ENCODE assay signal across 1 cellular context in the genomic region with DNA sequence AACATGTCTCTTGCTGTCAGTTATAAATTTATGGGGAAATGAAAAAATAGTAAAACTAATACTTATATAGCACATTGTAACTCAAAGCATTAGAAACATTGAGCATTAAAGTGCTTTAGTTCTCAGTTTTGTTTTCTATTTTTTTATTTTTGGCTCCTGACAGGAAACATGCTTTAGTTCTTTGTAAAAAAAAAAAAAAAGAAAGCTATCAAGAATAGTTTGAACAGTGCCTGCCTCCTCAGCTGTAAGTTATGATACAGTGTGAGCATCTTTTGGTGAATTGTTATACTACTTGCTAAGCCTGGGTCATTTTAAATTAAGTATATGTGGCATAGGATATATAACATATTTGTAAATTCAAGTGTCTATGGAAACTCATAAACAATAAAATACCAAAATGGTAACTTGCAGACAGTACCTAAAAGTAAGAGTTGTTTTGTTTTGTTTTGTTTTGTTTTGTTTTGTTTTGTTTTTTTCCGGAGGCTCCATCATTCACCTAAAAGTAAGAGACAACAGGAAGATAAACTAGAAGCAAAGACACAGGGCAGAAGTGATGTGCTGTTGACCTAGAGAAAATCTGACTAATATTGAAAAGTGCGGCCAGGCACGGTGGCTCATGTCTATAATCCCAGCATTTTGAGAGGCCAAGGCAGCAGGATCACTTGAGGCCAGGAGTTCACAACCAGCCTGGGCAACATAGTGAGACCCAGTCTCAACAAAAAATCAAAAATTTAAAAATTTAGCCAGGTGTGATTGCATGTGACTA.
TF ChIP-seq lines count a peak whose summit lies in the region.

No MANE protein-coding gene starts in this region.

TF ChIP-seq in GM12878, 131 proteins besides CTCF, POLR2A, EP300 and RAD21:
- TF ChIP-seq, protein P1, sequence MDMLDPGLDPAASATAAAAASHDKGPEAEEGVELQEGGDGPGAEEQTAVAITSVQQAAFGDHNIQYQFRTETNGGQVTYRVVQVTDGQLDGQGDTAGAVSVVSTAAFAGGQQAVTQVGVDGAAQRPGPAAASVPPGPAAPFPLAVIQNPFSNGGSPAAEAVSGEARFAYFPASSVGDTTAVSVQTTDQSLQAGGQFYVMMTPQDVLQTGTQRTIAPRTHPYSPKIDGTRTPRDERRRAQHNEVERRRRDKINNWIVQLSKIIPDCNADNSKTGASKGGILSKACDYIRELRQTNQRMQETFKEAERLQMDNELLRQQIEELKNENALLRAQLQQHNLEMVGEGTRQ (IDR thresholded peaks at IDR 0.05; ENCODE audit: borderline replicate concordance, low read depth, low read length) = no peak
- TF ChIP-seq ZNF384 (IDR thresholded peaks at IDR 0.05; ENCODE audit: borderline replicate concordance, low read depth, low read length) (peak; percentile 82), RCOR1 (conservative IDR thresholded peaks at IDR 0.05; ENCODE audit: low read depth, low read length) (no peak), MEF2A (IDR thresholded peaks at IDR 0.05; ENCODE audit: insufficient read depth, low read depth, low read length) (peak; percentile 68), ZSCAN29 (IDR thresholded peaks at IDR 0.05) (no peak), EED (IDR thresholded peaks at IDR 0.05; ENCODE audit: low read depth) (0 out of 2 replicates have a peak, but pooled peaks have one; percentile 16), NFYA (IDR thresholded peaks at IDR 0.05; ENCODE audit: borderline replicate concordance, low read depth, low read length) (no peak), ZNF24 (IDR thresholded peaks at IDR 0.05) (no peak), SIN3A (IDR thresholded peaks at IDR 0.05; ENCODE audit: low read depth, low read length) (no peak), TCF3 (IDR thresholded peaks at IDR 0.05; ENCODE audit: borderline replicate concordance, insufficient read depth, low read depth, low read length) (no peak), NR2F1 (conservative IDR thresholded peaks at IDR 0.05) (no peak)
- TF ChIP-seq, protein P2, sequence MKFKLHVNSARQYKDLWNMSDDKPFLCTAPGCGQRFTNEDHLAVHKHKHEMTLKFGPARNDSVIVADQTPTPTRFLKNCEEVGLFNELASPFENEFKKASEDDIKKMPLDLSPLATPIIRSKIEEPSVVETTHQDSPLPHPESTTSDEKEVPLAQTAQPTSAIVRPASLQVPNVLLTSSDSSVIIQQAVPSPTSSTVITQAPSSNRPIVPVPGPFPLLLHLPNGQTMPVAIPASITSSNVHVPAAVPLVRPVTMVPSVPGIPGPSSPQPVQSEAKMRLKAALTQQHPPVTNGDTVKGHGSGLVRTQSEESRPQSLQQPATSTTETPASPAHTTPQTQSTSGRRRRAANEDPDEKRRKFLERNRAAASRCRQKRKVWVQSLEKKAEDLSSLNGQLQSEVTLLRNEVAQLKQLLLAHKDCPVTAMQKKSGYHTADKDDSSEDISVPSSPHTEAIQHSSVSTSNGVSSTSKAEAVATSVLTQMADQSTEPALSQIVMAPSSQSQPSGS (IDR thresholded peaks at IDR 0.05; ENCODE audit: low read length) = no peak
- TF ChIP-seq, protein P3, sequence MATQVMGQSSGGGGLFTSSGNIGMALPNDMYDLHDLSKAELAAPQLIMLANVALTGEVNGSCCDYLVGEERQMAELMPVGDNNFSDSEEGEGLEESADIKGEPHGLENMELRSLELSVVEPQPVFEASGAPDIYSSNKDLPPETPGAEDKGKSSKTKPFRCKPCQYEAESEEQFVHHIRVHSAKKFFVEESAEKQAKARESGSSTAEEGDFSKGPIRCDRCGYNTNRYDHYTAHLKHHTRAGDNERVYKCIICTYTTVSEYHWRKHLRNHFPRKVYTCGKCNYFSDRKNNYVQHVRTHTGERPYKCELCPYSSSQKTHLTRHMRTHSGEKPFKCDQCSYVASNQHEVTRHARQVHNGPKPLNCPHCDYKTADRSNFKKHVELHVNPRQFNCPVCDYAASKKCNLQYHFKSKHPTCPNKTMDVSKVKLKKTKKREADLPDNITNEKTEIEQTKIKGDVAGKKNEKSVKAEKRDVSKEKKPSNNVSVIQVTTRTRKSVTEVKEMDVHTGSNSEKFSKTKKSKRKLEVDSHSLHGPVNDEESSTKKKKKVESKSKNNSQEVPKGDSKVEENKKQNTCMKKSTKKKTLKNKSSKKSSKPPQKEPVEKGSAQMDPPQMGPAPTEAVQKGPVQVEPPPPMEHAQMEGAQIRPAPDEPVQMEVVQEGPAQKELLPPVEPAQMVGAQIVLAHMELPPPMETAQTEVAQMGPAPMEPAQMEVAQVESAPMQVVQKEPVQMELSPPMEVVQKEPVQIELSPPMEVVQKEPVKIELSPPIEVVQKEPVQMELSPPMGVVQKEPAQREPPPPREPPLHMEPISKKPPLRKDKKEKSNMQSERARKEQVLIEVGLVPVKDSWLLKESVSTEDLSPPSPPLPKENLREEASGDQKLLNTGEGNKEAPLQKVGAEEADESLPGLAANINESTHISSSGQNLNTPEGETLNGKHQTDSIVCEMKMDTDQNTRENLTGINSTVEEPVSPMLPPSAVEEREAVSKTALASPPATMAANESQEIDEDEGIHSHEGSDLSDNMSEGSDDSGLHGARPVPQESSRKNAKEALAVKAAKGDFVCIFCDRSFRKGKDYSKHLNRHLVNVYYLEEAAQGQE (IDR thresholded peaks at IDR 0.05; ENCODE audit: low read depth, low read length) = no peak
